In the genomic region with DNA sequence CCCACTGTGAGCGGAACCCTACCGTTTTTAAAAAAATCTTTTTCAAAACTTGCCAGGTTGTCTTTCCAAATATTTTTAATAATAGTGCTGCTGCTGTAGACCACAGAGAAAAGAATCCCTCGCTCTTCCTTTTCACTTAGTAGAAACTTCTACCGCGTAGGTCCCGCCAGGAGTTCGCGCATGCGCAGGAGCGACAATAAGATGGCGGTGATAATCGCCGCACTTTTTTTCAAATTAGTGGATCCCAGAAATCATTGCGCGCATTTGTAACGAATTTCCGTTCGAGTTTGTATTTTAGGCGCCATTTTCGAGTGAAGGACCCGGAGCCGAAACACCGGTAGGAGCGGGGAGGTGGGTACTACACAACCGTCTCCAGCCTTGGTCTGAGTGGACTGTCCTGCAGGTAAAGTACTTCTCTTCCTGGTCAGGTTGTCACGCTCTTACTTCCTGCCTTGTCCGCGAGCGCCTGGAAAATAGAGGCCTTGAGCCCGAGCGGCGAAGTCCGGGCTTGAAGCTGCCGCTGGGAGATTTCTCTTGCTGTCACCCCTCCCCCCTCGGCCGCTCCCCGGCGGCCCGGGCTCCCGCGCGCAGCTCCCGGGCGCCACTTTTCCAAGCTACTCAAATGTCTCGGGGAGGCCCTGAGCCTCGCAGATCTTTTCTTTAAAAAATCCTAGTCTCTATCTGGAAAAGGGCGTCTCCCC, we compare ENCODE assay signal across 8 cellular contexts. TPM values are rescaled to one million over a fixed set of nuclear protein-coding genes. Genes with fewer than 3 reads are reported as not detected.
DNase-seq lines count a peak whose midpoint lies in the region; ATAC-seq, FAIRE-seq and TF ChIP-seq lines count a peak whose summit lies in the region.

A gene (plus strand): TSS at position 304 of the 701 bp plus-strand sequence. CDS start 1,177 bp downstream, outside the sequence.

- POLR2A ChIA-PET in AG04450 (lab: Yijun Ruan, JAX): interaction anchor here (0.6 to 1.7 kb wide), 3 partner anchors 26 to 179 kb away, joined by 3 to 5 read pairs (median 3); a partner anchor contains a TSS

- no peaks in the 10 kb centered on the region for H3K27me3 ChIP-seq in AG04450 (ENCODE audit: control insufficient read depth, insufficient read depth, low read length)
- H3K27me3 ChIP-seq in WERI-Rb-1 (ENCODE audit: insufficient read depth, low read depth, severe bottlenecking): no peaks in the 10 kb centered on the region
- H3K27me3 ChIP-seq in breast epithelium: no peaks in the 10 kb centered on the region
- H3K27me3 ChIP-seq in small intestine (ENCODE audit: control insufficient read depth in 2 of 2, insufficient read depth in 2 of 2, low read length in 2 of 2): no peaks in the 10 kb centered on the region

- DNase-seq in AG04450 (ENCODE audit: low read depth, low spot score): peak; percentile 79
- DNase-seq in NCI-H2227 treated with DMSO at 0.1 percent for 48 hours (lab: John Stamatoyannopoulos, UW): peak; percentile 97
- DNase-seq in WERI-Rb-1: peak; percentile 85
- DNase-seq in breast epithelium (ENCODE audit: low spot score in 2 of 2): peak; percentile 74 to 75
- peak; percentile 84 for DNase-seq in iPS-NIHi11 (ENCODE audit: low spot score)
- DNase-seq in small intestine: peak; percentile 95

- FAIRE-seq in small intestine (lab: Jason Lieb, UNC): no peak

- H3K36me3 ChIP-seq in WERI-Rb-1 (peaks cover 46% of the 10 kb centered on the region), breast epithelium (no peaks in the 10 kb centered on the region), small intestine (ENCODE audit: control insufficient read depth in 2 of 2, insufficient read depth in 2 of 2, low read length in 2 of 2) (no peaks in the 10 kb centered on the region)

- 0% methylated on average over 46 to 47 of the region's 47 CpGs for WGBS in small intestine, 3 donors

- no peak for TF ChIP-seq POLR2A in breast epithelium (IDR thresholded peaks at IDR 0.05)

- H3K27ac ChIP-seq in AG04450 (ENCODE audit: low read depth, low read length) (peak within 1 kb of the TSS; percentile 86), WERI-Rb-1 (peak within 1 kb of the TSS; percentile 98), breast epithelium (peak within 1 kb of the TSS; percentile 87 to 92), small intestine (ENCODE audit: low read depth in 1 of 2, low read length in 1 of 2) (peak within 1 kb of the TSS; percentile 74 to 90)

- ATAC-seq in GM18909 (IDR thresholded peaks at IDR 0.05; ENCODE audit: poor library complexity, unreplicated experiment) (peak; percentile 42), HG03175 (IDR thresholded peaks at IDR 0.05; ENCODE audit: unreplicated experiment) (peak; percentile 46)

- CTCF ChIA-PET in AG04450 (lab: Charles Lee): interaction anchor here (1.4 kb wide), 1 partner anchor 14 kb away, joined by 4 read pairs; no protein-coding TSS in a partner anchor

- peaks cover 0 to 6% of the 10 kb centered on the region in 2 donors for H3K4me1 ChIP-seq in breast epithelium
- no peaks in the 10 kb centered on the region for H3K4me1 ChIP-seq in small intestine (ENCODE audit: control insufficient read depth in 2 of 2, insufficient read depth in 1 of 2, low read depth in 1 of 2, low read length in 1 of 2)

- no peaks in the 10 kb centered on the region for H3K9me3 ChIP-seq in AG04450 (ENCODE audit: control insufficient read depth, insufficient read depth, low read length)
- no peaks in the 10 kb centered on the region for H3K9me3 ChIP-seq in WERI-Rb-1 (ENCODE audit: severe bottlenecking)
- no peaks in the 10 kb centered on the region for H3K9me3 ChIP-seq in breast epithelium
- no peaks in the 10 kb centered on the region for H3K9me3 ChIP-seq in small intestine (ENCODE audit: control insufficient read depth, low read depth)

- no peak for TF ChIP-seq CTCF in AG04450 (IDR thresholded peaks at IDR 0.05; ENCODE audit: low read depth, low read length)
- no peak for TF ChIP-seq CTCF in WERI-Rb-1 (IDR thresholded peaks at IDR 0.05; ENCODE audit: low read depth, low read length)
- no peak for TF ChIP-seq CTCF in breast epithelium (IDR thresholded peaks at IDR 0.05)

- intact Hi-C loops in breast epithelium (cut with DNase I; ENCODE audit: low total_unique reads): no loop called here

- H3K4me3 ChIP-seq in AG04450 (ENCODE audit: low read depth, low read length): peak within 1 kb of the TSS; percentile 98
- H3K4me3 ChIP-seq in WERI-Rb-1 (ENCODE audit: low read depth, low read length): peak within 1 kb of the TSS; percentile 87
- H3K4me3 ChIP-seq in breast epithelium: peak within 1 kb of the TSS; percentile 72 to 82 (median 78)
- H3K4me3 ChIP-seq in small intestine (ENCODE audit: low read depth in 1 of 2, low read length in 2 of 2): peak within 1 kb of the TSS; percentile 77 to 89

RNA-seq across cellular contexts. Expression of the gene that starts here (rescaled TPM):
- 23.5 and 42.0 TPM in 2 replicates for polyA plus RNA-seq in AG04450 (2011; rRNA removed)
- 8.6 and 20.0 TPM in 2 replicates for polyA minus RNA-seq in AG04450 (2011; rRNA and poly(A)+ RNA removed)
- total RNA-seq in breast epithelium: 10 to 100 TPM; 17.1 to 30.3 (median 25.2) TPM
- 10 to 100 TPM; 17.0 to 31.7 (median 19.7) TPM for polyA plus RNA-seq in small intestine

Comparison
In these comparisons a context has a peak if more than half of its experiments do, and no peak if none do; other contexts are left out.
1. Peak in every context shown above with its lines: DNase-seq, ATAC-seq, H3K4me3 ChIP-seq and H3K27ac ChIP-seq.